ENCODE assay signal across 9 cellular contexts in genomic region chr6:109096198-109096597, GRCh38. TPM values are rescaled to one million over a fixed set of nuclear protein-coding genes. Genes with fewer than 3 reads are reported as not detected.
DNase-seq lines count a peak whose midpoint lies in the region; ATAC-seq and TF ChIP-seq lines count a peak whose summit lies in the region.
"Had no signal": no experiment of that assay in that cellular context is flagged by ENCODE, and none has a peak within 500 bp of the region (broad histone marks: within the 10 kb centered on the region; RNA-seq: fewer than 3 reads in every experiment).

No MANE protein-coding gene starts in this region.

- TF ChIP-seq CTCF in left lung (IDR thresholded peaks at IDR 0.05) (no peak), upper lobe of left lung (IDR thresholded peaks at IDR 0.05) (no peak)

- no peak for TF ChIP-seq EP300 in upper lobe of left lung (IDR thresholded peaks at IDR 0.05)

- peaks cover 40% of the 10 kb centered on the region for H3K4me1 Mint-ChIP-seq in activated naive CD4-positive, alpha-beta T cell treated with anti-CD3 and anti-CD28 coated beads, Interleukin-2, amount 50 U/mL, for 24 hours
- peaks cover 52% of the 10 kb centered on the region for H3K4me1 Mint-ChIP-seq in activated T-helper 1 cell treated with anti-CD3 and anti-CD28 coated beads, Interleukin-12 subunit alpha, Interleukin-12 subunit beta, Interleukin-2, Interleukin-4 antibody, amounts not matched to agents 30 ng/mL and 10 ng/mL and 1 ng/mL, durations not matched to agents 14 hours and 24 hours and 36 hours (ENCODE audit: low read depth)

- no peaks in the 10 kb centered on the region for H3K9me3 Mint-ChIP-seq in activated naive CD4-positive, alpha-beta T cell treated with anti-CD3 and anti-CD28 coated beads, Interleukin-2, amount 50 U/mL, for 24 hours
- no peaks in the 10 kb centered on the region for H3K9me3 Mint-ChIP-seq in activated naive CD4-positive, alpha-beta T cell treated with anti-CD3 and anti-CD28 coated beads, Interleukin-2, amount 50 U/mL, for 72 hours
- no peaks in the 10 kb centered on the region for H3K9me3 Mint-ChIP-seq in activated T-helper 1 cell treated with anti-CD3 and anti-CD28 coated beads, Interleukin-12 subunit alpha, Interleukin-12 subunit beta, Interleukin-2, Interleukin-4 antibody, amounts not matched to agents 30 ng/mL and 10 ng/mL and 1 ng/mL, durations not matched to agents 14 hours and 24 hours and 36 hours

- no peak for DNase-seq in activated naive CD4-positive, alpha-beta T cell treated with anti-CD3 and anti-CD28 coated beads, Interleukin-2, amount 50 U/mL, for 72 hours (ENCODE audit: low spot score in 2 of 2)
- no peak for DNase-seq in activated T-helper 1 cell treated with anti-CD3 and anti-CD28 coated beads, Interleukin-12 subunit alpha, Interleukin-12 subunit beta, Interleukin-2, Interleukin-4 antibody, amounts not matched to agents 30 ng/mL and 10 ng/mL and 1 ng/mL, durations not matched to agents 14 hours and 24 hours and 36 hours (ENCODE audit: low spot score)
- DNase-seq in left lung (no peak), upper lobe of left lung (no peak), dermis blood vessel endothelial cell (no peak), HUDEP-2 (lab: John Stamatoyannopoulos, UW; ENCODE audit: unreplicated experiment in 76 of 76) (no peak)
- DNase-seq: NCI-H1092 had no signal

- intact Hi-C loops in activated T-helper 1 cell treated with anti-CD3 and anti-CD28 coated beads, Interleukin-12 subunit alpha, Interleukin-12 subunit beta, Interleukin-2, Interleukin-4 antibody, amounts not matched to agents 30 ng/mL and 10 ng/mL and 1 ng/mL, durations not matched to agents 14 hours and 24 hours and 36 hours (cut with micrococcal nuclease) = loop anchor here (5.0 kb wide), 2 partner anchors 346 to 1639 kb away; partner anchors contain the start of genes PDSS2, PPIL6 and SMPD2
- intact Hi-C loops in left lung (cut with DNase I) = no loop called here

- peaks cover 6% of the 10 kb centered on the region for H3K36me3 Mint-ChIP-seq in activated naive CD4-positive, alpha-beta T cell treated with anti-CD3 and anti-CD28 coated beads, Interleukin-2, amount 50 U/mL, for 24 hours
- H3K36me3 Mint-ChIP-seq in activated naive CD4-positive, alpha-beta T cell treated with anti-CD3 and anti-CD28 coated beads, Interleukin-2, amount 50 U/mL, for 72 hours = peaks cover 8 to 11% of the 10 kb centered on the region in 2 donors
- H3K36me3 Mint-ChIP-seq in activated T-helper 1 cell treated with anti-CD3 and anti-CD28 coated beads, Interleukin-12 subunit alpha, Interleukin-12 subunit beta, Interleukin-2, Interleukin-4 antibody, amounts not matched to agents 30 ng/mL and 10 ng/mL and 1 ng/mL, durations not matched to agents 14 hours and 24 hours and 36 hours (ENCODE audit: low read depth) = peaks cover 8% of the 10 kb centered on the region

- H3K27me3 ChIP-seq in left lung (no peaks in the 10 kb centered on the region), upper lobe of left lung (no peaks in the 10 kb centered on the region)

- no peak overlapping the region for H3K27ac Mint-ChIP-seq in activated naive CD4-positive, alpha-beta T cell treated with anti-CD3 and anti-CD28 coated beads, Interleukin-2, amount 50 U/mL, for 24 hours
- H3K27ac Mint-ChIP-seq in activated naive CD4-positive, alpha-beta T cell treated with anti-CD3 and anti-CD28 coated beads, Interleukin-2, amount 50 U/mL, for 72 hours = peak overlapping the region in 1 of 2 donors; percentile 96
- H3K27ac Mint-ChIP-seq in activated T-helper 1 cell treated with anti-CD3 and anti-CD28 coated beads, Interleukin-12 subunit alpha, Interleukin-12 subunit beta, Interleukin-2, Interleukin-4 antibody, amounts not matched to agents 30 ng/mL and 10 ng/mL and 1 ng/mL, durations not matched to agents 14 hours and 24 hours and 36 hours = peak overlapping the region; percentile 45

- H3K4me3 Mint-ChIP-seq in activated naive CD4-positive, alpha-beta T cell treated with anti-CD3 and anti-CD28 coated beads, Interleukin-2, amount 50 U/mL, for 24 hours = peak overlapping the region; percentile 94
- peak overlapping the region; percentile 95 for H3K4me3 Mint-ChIP-seq in activated T-helper 1 cell treated with anti-CD3 and anti-CD28 coated beads, Interleukin-12 subunit alpha, Interleukin-12 subunit beta, Interleukin-2, Interleukin-4 antibody, amounts not matched to agents 30 ng/mL and 10 ng/mL and 1 ng/mL, durations not matched to agents 14 hours and 24 hours and 36 hours

- peak overlapping the region; percentile 69 to 70 for H3K4me3 ChIP-seq in left lung
- H3K4me3 ChIP-seq in upper lobe of left lung = peak overlapping the region in 3 of 4 donors; percentile 58 to 65 (median 61)

- no peak for ATAC-seq in activated naive CD4-positive, alpha-beta T cell treated with anti-CD3 and anti-CD28 coated beads, Interleukin-2, amount 50 U/mL, for 72 hours
- ATAC-seq in left lung (no peak), upper lobe of left lung (ENCODE audit: low FRiP score in 2 of 2) (no peak), GM21576 (IDR thresholded peaks at IDR 0.05; ENCODE audit: unreplicated experiment) (no peak)

- H3K36me3 ChIP-seq in left lung (peaks cover 0 to 5% of the 10 kb centered on the region in 2 donors), upper lobe of left lung (no peaks in the 10 kb centered on the region)

- 53% methylated on average over 6 of the region's 6 CpGs for WGBS in upper lobe of left lung, 2 donors

- H3K9me3 ChIP-seq in left lung = no peaks in the 10 kb centered on the region
- no peaks in the 10 kb centered on the region for H3K9me3 ChIP-seq in upper lobe of left lung

- no peak for TF ChIP-seq POLR2A in upper lobe of left lung (IDR thresholded peaks at IDR 0.05)

- H3K4me1 ChIP-seq in left lung (peaks cover 0 to 41% of the 10 kb centered on the region in 2 donors), upper lobe of left lung (peaks cover 19 to 28% (median 23%) of the 10 kb centered on the region in 4 donors)

- H3K27me3 Mint-ChIP-seq in activated naive CD4-positive, alpha-beta T cell treated with anti-CD3 and anti-CD28 coated beads, Interleukin-2, amount 50 U/mL, for 24 hours = no peaks in the 10 kb centered on the region
- no peaks in the 10 kb centered on the region for H3K27me3 Mint-ChIP-seq in activated T-helper 1 cell treated with anti-CD3 and anti-CD28 coated beads, Interleukin-12 subunit alpha, Interleukin-12 subunit beta, Interleukin-2, Interleukin-4 antibody, amounts not matched to agents 30 ng/mL and 10 ng/mL and 1 ng/mL, durations not matched to agents 14 hours and 24 hours and 36 hours (ENCODE audit: insufficient read depth)

- H3K27ac ChIP-seq in left lung (peak overlapping the region in 1 of 2 donors; percentile 97), upper lobe of left lung (peak overlapping the region in 2 of 4 donors; percentile 96 to 97)

RNA-seq across cellular contexts. Expression of gene CEP57L1, which starts 0.9 kb away (rescaled TPM):
- 10 to 100 TPM; 20.0 to 29.6 TPM for total RNA-seq in activated naive CD4-positive, alpha-beta T cell treated with anti-CD3 and anti-CD28 coated beads, Interleukin-2, amount 50 U/mL, for 72 hours
- total RNA-seq in activated T-helper 1 cell treated with anti-CD3 and anti-CD28 coated beads, Interleukin-12 subunit alpha, Interleukin-12 subunit beta, Interleukin-2, Interleukin-4 antibody, amounts not matched to agents 30 ng/mL and 10 ng/mL and 1 ng/mL, durations not matched to agents 14 hours and 24 hours and 36 hours = 13.5 and 16.3 TPM in 2 replicates
- total RNA-seq in left lung = 10 to 100 TPM; 11.3 to 12.6 TPM
- 10 to 100 TPM in 4 of 6 donors, 1 to 10 TPM in 2; 6.8 to 34.6 (median 12.8) TPM for total RNA-seq in upper lobe of left lung
- 17.9 and 24.9 TPM in 2 replicates for total RNA-seq in dermis blood vessel endothelial cell

RNA-seq across cellular contexts. Expression of gene SESN1, which starts 1.6 kb away (rescaled TPM):
- 10 to 100 TPM; 10.3 to 29.1 TPM for total RNA-seq in activated naive CD4-positive, alpha-beta T cell treated with anti-CD3 and anti-CD28 coated beads, Interleukin-2, amount 50 U/mL, for 72 hours
- 13.2 and 13.6 TPM in 2 replicates for total RNA-seq in activated T-helper 1 cell treated with anti-CD3 and anti-CD28 coated beads, Interleukin-12 subunit alpha, Interleukin-12 subunit beta, Interleukin-2, Interleukin-4 antibody, amounts not matched to agents 30 ng/mL and 10 ng/mL and 1 ng/mL, durations not matched to agents 14 hours and 24 hours and 36 hours
- total RNA-seq in left lung (10 to 100 TPM; 20.5 to 52.1 TPM), upper lobe of left lung (10 to 100 TPM; 26.4 to 71.2 (median 31.3) TPM), dermis blood vessel endothelial cell (31.5 and 44.1 TPM in 2 replicates)
